In the genomic region with DNA sequence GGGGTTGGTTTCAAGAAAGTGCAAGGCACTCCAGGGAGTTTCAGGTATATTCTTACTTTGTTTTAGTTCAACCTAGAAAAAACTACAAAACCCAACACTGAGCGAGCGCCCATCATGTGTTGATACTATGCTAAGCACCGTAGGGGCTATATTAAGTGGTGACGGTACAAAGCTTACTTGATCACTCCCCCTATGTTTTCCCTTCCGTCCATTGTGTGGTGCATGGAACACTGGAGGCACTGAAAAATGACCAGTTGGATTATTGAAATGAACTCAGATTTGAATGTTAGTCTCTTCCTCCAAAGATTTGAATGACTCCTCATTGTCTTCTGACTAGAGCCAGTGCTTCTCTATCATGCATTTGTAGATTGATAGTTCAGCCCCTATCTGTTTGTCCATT, we compare ENCODE assay signal across 13 cellular contexts. TPM values are rescaled to one million over a fixed set of nuclear protein-coding genes. Genes with fewer than 3 reads are reported as not detected.
"Had no signal": no experiment of that assay in that cellular context is flagged by ENCODE, and none has a peak within 500 bp of the region (broad histone marks: within the 10 kb centered on the region; RNA-seq: fewer than 3 reads in every experiment).

No MANE protein-coding gene starts in this region.

- H3K4me1 ChIP-seq: neural progenitor cell had no signal

- H3K27me3 ChIP-seq: ovary had no signal

- H3K4me3 ChIP-seq: neural progenitor cell, ovary, SK-N-MC had no signal

- H2AFZ ChIP-seq: neural progenitor cell had no signal

- H3K27ac ChIP-seq: neural progenitor cell, ovary, SK-N-MC had no signal

- DNase-seq: activated CD4-positive, alpha-beta memory T cell treated with anti-CD3 and anti-CD28 coated beads, Interleukin-2, amount 10 ng/mL, durations not matched to agents 7 days and 5 days; activated CD8-positive, alpha-beta memory T cell treated with anti-CD3 and anti-CD28 coated beads, Interleukin-2, amount 50 U/mL, for 4 hours; activated gamma-delta T cell treated with Interleukin-2 at 50 U/mL for 16 hours; activated naive CD8-positive, alpha-beta T cell treated with anti-CD3 and anti-CD28 coated beads for 36 hours; activated T-cell treated with anti-CD3 and anti-CD28 coated beads, Interleukin-2, amount 50 U/mL, for 72 hours; effector CD8-positive, alpha-beta T cell; ovary; retina; stimulated activated CD4-positive, alpha-beta T cell treated with anti-CD3 and anti-CD28 coated beads, Interleukin-1b, Interleukin-23, amount 100 ng/mL, for 48 hours; stimulated activated naive CD4-positive, alpha-beta T cell; T-helper 1 cell had no signal

- H3K4me2 ChIP-seq: neural progenitor cell had no signal

- H3K36me3 ChIP-seq: neural progenitor cell, ovary had no signal

- ATAC-seq: activated T-cell treated with anti-CD3 and anti-CD28 coated beads, Interleukin-2, amount 50 U/mL, for 72 hours had no signal

- H3K9me3 ChIP-seq: ovary had no signal

RNA-seq across cellular contexts. Expression of gene MYZAP, which starts 6.6 kb away (rescaled TPM):
- total RNA-seq: activated naive CD8-positive, alpha-beta T cell treated with anti-CD3 and anti-CD28 coated beads for 36 hours had no signal
